In genomic region chr22:41444360-41445170, GRCh38 we compare ENCODE assay signal across 8 cellular contexts. TPM values are rescaled to one million over a fixed set of nuclear protein-coding genes. Genes with fewer than 3 reads are reported as not detected.
DNase-seq lines count a peak whose midpoint lies in the region; ATAC-seq and TF ChIP-seq lines count a peak whose summit lies in the region.

No MANE protein-coding gene starts in this region.

- peak; percentile 65 for ATAC-seq in stimulated activated naive CD8-positive, alpha-beta T cell treated with anti-CD3 and anti-CD28 coated beads, Interleukin-15, Interleukin-2, amounts not matched to agents 100 U/mL and 50 U/mL, for 24 hours

- H3K4me3 ChIP-seq in MG63 (peak overlapping the region; percentile 94), fibroblast of villous mesenchyme (ENCODE audit: low read depth, low read length) (peak overlapping the region; percentile 100)

- H3K9me3 Mint-ChIP-seq in nephron progenitor cell, result no peaks in the 10 kb centered on the region

- TF ChIP-seq CTCF in fibroblast of villous mesenchyme (IDR thresholded peaks at IDR 0.05; ENCODE audit: insufficient read depth, low read depth, low read length) (no peak), nephron progenitor cell (IDR thresholded peaks at IDR 0.05) (no peak)

- no peaks in the 10 kb centered on the region for H3K9me3 ChIP-seq in MG63

- H3K27me3 ChIP-seq in MG63, result no peaks in the 10 kb centered on the region

- H3K36me3 Mint-ChIP-seq in nephron progenitor cell (ENCODE audit: low read depth), result peaks cover 27% of the 10 kb centered on the region

- peaks cover 40% of the 10 kb centered on the region for H3K4me1 Mint-ChIP-seq in nephron progenitor cell

- DNase-seq in EH (ENCODE audit: low read depth), result peak; percentile 96
- DNase-seq in H4 (ENCODE audit: low spot score), result peak; percentile 97
- peak; percentile 92 for DNase-seq in MG63
- DNase-seq in SIG-M5 treated with dmso at 0.1 percent for 504 hours (lab: John Stamatoyannopoulos, UW; ENCODE audit: unreplicated experiment), result peak; percentile 94
- DNase-seq in activated gamma-delta T cell treated with anti-CD3 and anti-CD28 coated beads, Interleukin-2, amount 50 U/mL, for 16 hours (ENCODE audit: low read depth), result peak; percentile 70
- DNase-seq in fibroblast of villous mesenchyme (ENCODE audit: low read depth), result peak; percentile 99
- peak; percentile 98 for DNase-seq in nephron progenitor cell
- peak; percentile 93 for DNase-seq in stimulated activated naive CD8-positive, alpha-beta T cell treated with anti-CD3 and anti-CD28 coated beads, Interleukin-15, Interleukin-2, amounts not matched to agents 100 U/mL and 50 U/mL, for 24 hours

- H3K27ac Mint-ChIP-seq in nephron progenitor cell, result peak overlapping the region; percentile 99

- H3K4me3 Mint-ChIP-seq in nephron progenitor cell, result peak overlapping the region; percentile 98

- peaks cover 44% of the 10 kb centered on the region for H3K36me3 ChIP-seq in MG63

- H3K27me3 Mint-ChIP-seq in nephron progenitor cell (ENCODE audit: low read depth, poor library complexity), result peaks cover 2% of the 10 kb centered on the region

RNA-seq across cellular contexts. Expression of gene TOB2, which starts 2.0 kb away (rescaled TPM):
- 8.6 and 10.4 TPM in 2 replicates for total RNA-seq in H4 (2014; rRNA removed; shearing (Covaris generic))
- total RNA-seq in MG63 (2014; rRNA removed; shearing (Covaris generic); ENCODE audit: low replicate concordance), result 26.2 and 36.0 TPM in 2 replicates
- total RNA-seq in fibroblast of villous mesenchyme, result 23.2 and 35.4 TPM in 2 replicates

RNA-seq across cellular contexts. Expression of gene PHF5A, which starts 23.9 kb away (rescaled TPM):
- total RNA-seq in H4 (2014; rRNA removed; shearing (Covaris generic)), result 80.0 and 123 TPM in 2 replicates
- 101 and 111 TPM in 2 replicates for total RNA-seq in MG63 (2014; rRNA removed; shearing (Covaris generic); ENCODE audit: low replicate concordance)
- 38.0 and 51.0 TPM in 2 replicates for total RNA-seq in fibroblast of villous mesenchyme

RNA-seq across cellular contexts. Expression of gene ACO2, which starts 24.4 kb away (rescaled TPM):
- 53.2 and 57.4 TPM in 2 replicates for total RNA-seq in H4 (2014; rRNA removed; shearing (Covaris generic))
- total RNA-seq in MG63 (2014; rRNA removed; shearing (Covaris generic); ENCODE audit: low replicate concordance), result 53.2 and 90.1 TPM in 2 replicates
- 50.6 and 69.1 TPM in 2 replicates for total RNA-seq in fibroblast of villous mesenchyme

Comparison
In these comparisons a context has a peak if more than half of its experiments do, and no peak if none do; other contexts are left out.
1. Peak in every context shown above with its lines: DNase-seq, ATAC-seq and H3K4me3 ChIP-seq.